Comparison of ENCODE assay signal across 28 cellular contexts in the genomic region with DNA sequence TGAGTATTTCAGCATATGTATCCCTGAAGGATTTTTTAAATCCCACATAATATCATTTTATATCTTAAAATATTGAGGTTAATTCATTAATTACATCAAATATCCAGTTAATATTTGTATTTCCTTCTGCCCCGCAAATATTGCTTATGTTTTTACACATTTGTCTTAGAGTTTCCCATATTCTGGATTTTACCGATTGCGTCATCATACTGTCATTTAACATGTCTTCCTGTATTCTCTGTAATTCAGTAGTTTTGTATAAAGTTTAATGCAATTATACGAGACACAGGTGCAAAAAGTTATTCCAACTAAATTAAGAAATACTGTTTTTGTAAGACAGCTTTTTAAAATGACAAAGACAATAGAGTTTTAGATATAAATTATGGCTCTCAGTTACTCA.
"Had no signal": no experiment of that assay in that cellular context is flagged by ENCODE, and none has a peak within 500 bp of the region (broad histone marks: within the 10 kb centered on the region; RNA-seq: fewer than 3 reads in every experiment).

No MANE protein-coding gene starts in this region.

- H3K27me3 ChIP-seq: neural progenitor cell, ovary, spleen, suprapubic skin, testis, tibial artery, transverse colon, upper lobe of right lung, uterus had no signal

- H3K4me1 ChIP-seq: neural progenitor cell, parathyroid adenoma, spleen, testis, tibial artery, transverse colon, upper lobe of right lung, uterus had no signal

- ATAC-seq: natural killer cell; psoas muscle; right cardiac atrium; sciatic nerve; stimulated activated memory B cell treated with anti-CD40 and anti-IgM and Interleukin-4, amounts not matched to agents 10 μg/mL and 1 μg/mL and 100 μg/mL, for 72 hours; stimulated activated naive CD8-positive, alpha-beta T cell treated with anti-CD3 and anti-CD28 coated beads, Interleukin-15, amount 100 ng/mL, for 72 hours; stimulated activated naive CD8-positive, alpha-beta T cell treated with anti-CD3 and anti-CD28 coated beads, Interleukin-15, Interleukin-2, amounts not matched to agents 100 U/mL and 50 U/mL, for 24 hours; upper lobe of right lung had no signal

- H3K9ac ChIP-seq: neural progenitor cell, parathyroid adenoma had no signal

- H3K9me3 ChIP-seq: ovary, psoas muscle, spleen, suprapubic skin, testis, tibial artery, transverse colon, upper lobe of right lung, uterus had no signal

- H2AFZ ChIP-seq: neural progenitor cell, parathyroid adenoma had no signal

- H3K79me2 ChIP-seq: parathyroid adenoma had no signal

- H3K4me2 ChIP-seq: neural progenitor cell, smooth muscle cell had no signal

- H3K36me3 ChIP-seq: ovary, suprapubic skin, tibial artery, upper lobe of right lung, uterus had no signal

- H3K27ac ChIP-seq: neural progenitor cell, ovary, parathyroid adenoma, psoas muscle, skin epidermis, spleen, suprapubic skin, testis, tibial artery, transverse colon, upper lobe of right lung, uterus had no signal

- H3K4me3 ChIP-seq: neural progenitor cell, ovary, psoas muscle, skin epidermis, smooth muscle cell, spleen, suprapubic skin, testis, tibial artery, transverse colon, upper lobe of right lung, uterus had no signal

- DNase-seq: natural killer cell; occipital lobe; ovary; posterior cingulate gyrus; psoas muscle; right cardiac atrium; spleen; stimulated activated CD4-positive, alpha-beta T cell treated with anti-CD3 and anti-CD28 coated beads, Interleukin-12 subunit alpha, Interleukin-12 subunit beta, amount 100 ng/mL, for 4 hours; stimulated activated CD4-positive, alpha-beta T cell treated with anti-CD3 and anti-CD28 coated beads, Interleukin-1b, Interleukin-23, amount 100 ng/mL, for 48 hours; stimulated activated CD4-positive, alpha-beta T cell treated with anti-CD3 and anti-CD28 coated beads, Interleukin-4, amount 100 ng/mL, for 1 hour; stimulated activated CD4-positive, alpha-beta T cell treated with anti-CD3 and anti-CD28 coated beads, Interleukin-4, amount 100 ng/mL, for 4 hours; stimulated activated CD8-positive, alpha-beta memory T cell treated with anti-CD3 and anti-CD28 coated beads, Interleukin-4, amount 100 ng/mL, for 48 hours; stimulated activated naive CD4-positive, alpha-beta T cell; stimulated activated naive CD8-positive, alpha-beta T cell treated with anti-CD3 and anti-CD28 coated beads, Interleukin-15, amount 100 ng/mL, for 72 hours; stimulated activated naive CD8-positive, alpha-beta T cell treated with anti-CD3 and anti-CD28 coated beads, Interleukin-15, Interleukin-2, amounts not matched to agents 100 U/mL and 50 U/mL, for 24 hours; substantia nigra; testis; tibial artery; transverse colon; upper lobe of right lung; uterus had no signal
